In the genomic region with DNA sequence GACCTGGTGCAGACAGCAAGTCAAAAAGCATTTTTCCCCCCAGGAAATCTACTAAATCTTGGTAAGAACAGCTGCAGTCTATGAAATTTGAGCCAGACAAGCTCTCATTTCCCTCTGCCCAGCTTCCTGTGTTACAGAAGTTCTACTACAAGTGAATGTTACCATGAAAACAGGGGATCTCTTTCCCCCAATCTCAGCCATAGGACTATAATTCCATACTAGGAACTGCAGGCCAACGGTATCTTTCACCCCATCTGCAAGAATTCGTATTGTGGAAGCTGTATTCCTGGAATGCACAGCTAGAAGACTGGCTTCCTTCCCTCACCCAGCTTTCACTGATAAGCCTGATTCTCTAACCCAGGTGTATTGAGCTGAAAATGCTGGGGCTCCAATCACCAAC, we compare ENCODE assay signal across 19 cellular contexts.
DNase-seq lines count a peak whose midpoint lies in the region; ATAC-seq and TF ChIP-seq lines count a peak whose summit lies in the region.
"Had no signal": no experiment of that assay in that cellular context is flagged by ENCODE, and none has a peak within 500 bp of the region (broad histone marks: within the 10 kb centered on the region; RNA-seq: fewer than 3 reads in every experiment).

No MANE protein-coding gene starts in this region.

- TF ChIP-seq CTCF in choroid plexus epithelial cell (conservative IDR thresholded peaks at IDR 0.05; ENCODE audit: low read depth, low read length) = no peak
- TF ChIP-seq CTCF in osteocyte (IDR thresholded peaks at IDR 0.05) = no peak

- no peak for ATAC-seq in GM19452 (IDR thresholded peaks at IDR 0.05; ENCODE audit: unreplicated experiment)
- ATAC-seq: sciatic nerve; stimulated activated effector memory CD8-positive, alpha-beta T cell treated with anti-CD3 and anti-CD28 coated beads, Interleukin-12 subunit alpha, Interleukin-12 subunit beta, amount 100 ng/mL, for 72 hours had no signal

- no peak overlapping the region for H3K4me3 ChIP-seq in choroid plexus epithelial cell (ENCODE audit: low read depth, low read length)
- H3K4me3 ChIP-seq: ascending aorta, lung, upper lobe of left lung had no signal

- H3K4me1 Mint-ChIP-seq in osteocyte (ENCODE audit: unreplicated experiment) = peaks cover 10% of the 10 kb centered on the region
- H3K4me1 Mint-ChIP-seq: CD14-positive monocyte; stimulated activated effector memory CD8-positive, alpha-beta T cell treated with anti-CD3 and anti-CD28 coated beads, Interleukin-12 subunit alpha, Interleukin-12 subunit beta, amount 100 ng/mL, for 72 hours had no signal

- H3K27ac Mint-ChIP-seq in osteocyte (ENCODE audit: unreplicated experiment) = peak overlapping the region; percentile 66
- H3K27ac Mint-ChIP-seq: activated T-helper 2 cell treated with anti-CD3 and anti-CD28 coated beads, Interferon-gamma antibody, Interleukin-2, Interleukin-4, amounts not matched to agents 10 μg/mL and 5 μg/mL and 100 μg/mL, durations not matched to agents 14 hours and 24 hours and 36 hours; CD14-positive monocyte; dendritic cell treated with granulocyte-macrophage colony-stimulating factor and Interleukin-4, amounts not matched to agents 40 ng/mL and 50 ng/mL, for 4 days; stimulated activated effector memory CD8-positive, alpha-beta T cell treated with anti-CD3 and anti-CD28 coated beads, Interleukin-12 subunit alpha, Interleukin-12 subunit beta, amount 100 ng/mL, for 72 hours had no signal

- DNase-seq in NCI-H1092 treated with DMSO at 0.1 percent for 48 hours (lab: John Stamatoyannopoulos, UW) (peak; percentile 25), NCI-H1092 (lab: John Stamatoyannopoulos, UW) (no peak), NCI-H460 (ENCODE audit: extremely low read depth, low read depth) (peak; percentile 69), choroid plexus epithelial cell (ENCODE audit: low read depth) (peak; percentile 27), osteocyte (ENCODE audit: extremely low spot score, unreplicated experiment) (no peak), activated gamma-delta T cell (lab: John Stamatoyannopoulos, UW) (no peak)
- no peak for DNase-seq in stimulated activated CD4-positive, alpha-beta T cell treated with anti-CD3 and anti-CD28 coated beads, Interleukin-4, amount 100 ng/mL, for 1 hour
- DNase-seq: activated CD4-positive, alpha-beta T cell treated with anti-CD3 and anti-CD28 coated beads, Interleukin-2, amount 50 U/mL, for 48 hours; SIG-M5; upper lobe of left lung had no signal

- no peak overlapping the region for H3K4me3 Mint-ChIP-seq in osteocyte (ENCODE audit: unreplicated experiment)
- H3K4me3 Mint-ChIP-seq: CD14-positive monocyte; dendritic cell treated with granulocyte-macrophage colony-stimulating factor and Interleukin-4, amounts not matched to agents 40 ng/mL and 50 ng/mL, for 4 days; neural crest cell; stimulated activated effector memory CD8-positive, alpha-beta T cell treated with anti-CD3 and anti-CD28 coated beads, Interleukin-12 subunit alpha, Interleukin-12 subunit beta, amount 100 ng/mL, for 72 hours had no signal

- no peaks in the 10 kb centered on the region for H3K9me3 Mint-ChIP-seq in osteocyte (ENCODE audit: unreplicated experiment)
- H3K9me3 Mint-ChIP-seq: activated T-helper 2 cell treated with anti-CD3 and anti-CD28 coated beads, Interferon-gamma antibody, Interleukin-2, Interleukin-4, amounts not matched to agents 10 μg/mL and 5 μg/mL and 100 μg/mL, durations not matched to agents 14 hours and 24 hours and 36 hours; dendritic cell treated with granulocyte-macrophage colony-stimulating factor and Interleukin-4, amounts not matched to agents 40 ng/mL and 50 ng/mL, for 4 days; neural crest cell had no signal

- no peaks in the 10 kb centered on the region for H3K36me3 Mint-ChIP-seq in osteocyte (ENCODE audit: unreplicated experiment)
- H3K36me3 Mint-ChIP-seq: CD14-positive monocyte; stimulated activated effector memory CD8-positive, alpha-beta T cell treated with anti-CD3 and anti-CD28 coated beads, Interleukin-12 subunit alpha, Interleukin-12 subunit beta, amount 100 ng/mL, for 72 hours had no signal

- no peaks in the 10 kb centered on the region for H3K27me3 Mint-ChIP-seq in osteocyte (ENCODE audit: unreplicated experiment)
- H3K27me3 Mint-ChIP-seq: dendritic cell treated with granulocyte-macrophage colony-stimulating factor and Interleukin-4, amounts not matched to agents 40 ng/mL and 50 ng/mL, for 4 days had no signal

Comparison
In these comparisons a context has a peak if more than half of its experiments do, and no peak if none do; other contexts are left out.
1. DNase-seq: peak in NCI-H1092 treated with DMSO at 0.1 percent for 48 hours (single experiment), NCI-H460 (single experiment) and choroid plexus epithelial cell (single experiment); none in NCI-H1092 (single experiment), osteocyte (single experiment), stimulated activated CD4-positive, alpha-beta T cell treated with anti-CD3 and anti-CD28 coated beads, Interleukin-4, amount 100 ng/mL, for 1 hour (single experiment) and activated gamma-delta T cell (single experiment).